ENCODE assay signal across 27 cellular contexts in genomic region chr3:138355071-138355470, GRCh38. TPM values are rescaled to one million over a fixed set of nuclear protein-coding genes. Genes with fewer than 3 reads are reported as not detected.
"Had no signal": no experiment of that assay in that cellular context is flagged by ENCODE, and none has a peak within 500 bp of the region (broad histone marks: within the 10 kb centered on the region; RNA-seq: fewer than 3 reads in every experiment).

No MANE protein-coding gene starts in this region.

- H3K27me3 ChIP-seq: esophagus muscularis mucosa, foreskin keratinocyte, right lobe of liver, stomach, testis, tibial artery had no signal

- H3K9me3 ChIP-seq: esophagus muscularis mucosa, mucosa of descending colon, prostate gland, right lobe of liver, stomach, testis, tibial artery had no signal

- H3K4me1 ChIP-seq: foreskin keratinocyte, prostate gland, right lobe of liver had no signal

- H3K4me2 ChIP-seq: smooth muscle cell had no signal

- ATAC-seq: foreskin keratinocyte; mucosa of descending colon; naive thymus-derived CD4-positive, alpha-beta T cell; right lobe of liver had no signal

- H3K36me3 ChIP-seq: prostate gland, right lobe of liver, tibial artery had no signal

- H3K27ac ChIP-seq: esophagus muscularis mucosa, foreskin keratinocyte, prostate gland, right lobe of liver, stomach, testis, tibial artery had no signal

- DNase-seq: central memory CD4-positive, alpha-beta T cell; effector CD8-positive, alpha-beta T cell; foreskin keratinocyte; glutamatergic neuron; hypothalamus; immature natural killer cell; mucosa of descending colon; naive thymus-derived CD4-positive, alpha-beta T cell; nephron progenitor cell; right lobe of liver; stimulated activated CD4-positive, alpha-beta T cell treated with anti-CD3 and anti-CD28 coated beads, Interleukin-12 subunit alpha, Interleukin-12 subunit beta, amount 100 ng/mL, for 4 hours; stimulated activated CD4-positive, alpha-beta T cell treated with anti-CD3 and anti-CD28 coated beads, Interleukin-1b, Interleukin-23, amount 100 ng/mL, for 48 hours; stimulated activated CD4-positive, alpha-beta T cell treated with anti-CD3 and anti-CD28 coated beads, Interleukin-4, amount 100 ng/mL, for 1 hour; stimulated activated CD8-positive, alpha-beta memory T cell treated with anti-CD3 and anti-CD28 coated beads, Interleukin-4, amount 100 ng/mL, for 48 hours; stimulated activated naive CD4-positive, alpha-beta T cell treated with Interleukin-2 at 50 U/mL for 16 hours; stomach; testis had no signal

- H3K4me3 ChIP-seq: esophagus muscularis mucosa, lung, mucosa of descending colon, prostate gland, right lobe of liver, smooth muscle cell, stomach, testis, tibial artery had no signal

RNA-seq across cellular contexts. Expression of gene MRAS, which starts 6.7 kb away (rescaled TPM):
- polyA plus RNA-seq: immature natural killer cell; naive thymus-derived CD4-positive, alpha-beta T cell had no signal

RNA-seq across cellular contexts. Expression of gene NME9, which starts 25.4 kb away (rescaled TPM):
- total RNA-seq: endothelial cell of umbilical vein, epithelial cell of proximal tubule, fibroblast of lung, foreskin keratinocyte, osteocyte, right lobe of liver, smooth muscle cell had no signal
- polyA plus RNA-seq: fibroblast of lung, foreskin keratinocyte, smooth muscle cell, urinary bladder had no signal
